Comparison of ENCODE assay signal across 8 cellular contexts in genomic region chr1:155206891-155207577, GRCh38. TPM values are rescaled to one million over a fixed set of nuclear protein-coding genes. Genes with fewer than 3 reads are reported as not detected.
DNase-seq lines count a peak whose midpoint lies in the region; ATAC-seq and TF ChIP-seq lines count a peak whose summit lies in the region.

No MANE protein-coding gene starts in this region.

- TF ChIP-seq CTCF in WERI-Rb-1 (IDR thresholded peaks at IDR 0.05; ENCODE audit: low read depth, low read length) (peak; percentile 100), mammary epithelial cell (conservative IDR thresholded peaks at IDR 0.05 in 1 of 2, IDR thresholded peaks at IDR 0.05 in 1 of 2; ENCODE audit: extremely low read depth in 1 of 2, insufficient read depth in 1 of 2, low read depth in 1 of 2, low read length in 2 of 2) (peak; percentile 96 to 97)

- peaks cover 27% of the 10 kb centered on the region for H3K4me1 ChIP-seq in mammary epithelial cell (ENCODE audit: insufficient read depth, low read length)

- peak; percentile 88 for DNase-seq in ACHN
- peak; percentile 43 for DNase-seq in GOT3 (lab: John Stamatoyannopoulos, UW)
- DNase-seq in NCI-H2227 (lab: John Stamatoyannopoulos, UW; ENCODE audit: unreplicated experiment), result peak; percentile 90
- peak; percentile 99 for DNase-seq in WERI-Rb-1
- DNase-seq in mammary epithelial cell, result peak; percentile 74
- DNase-seq in inferior parietal cortex (ENCODE audit: extremely low spot score), result peak; percentile 83
- DNase-seq in stimulated activated CD4-positive, alpha-beta T cell treated with anti-CD3 and anti-CD28 coated beads, Interleukin-12 subunit alpha, Interleukin-12 subunit beta, amount 100 ng/mL, for 24 hours (ENCODE audit: low read depth in 2 of 2), result peak; percentile 75 to 91

- H3K27ac ChIP-seq in WERI-Rb-1 (peak overlapping the region; percentile 96), mammary epithelial cell (ENCODE audit: insufficient read depth, low read depth, low read length) (peak overlapping the region; percentile 34)

- in situ Hi-C loops in ACHN (cut with HindIII; ENCODE audit: low pct_ligation_motif_present, low pct_unique_long_range_greater_than_20kb, low sequenced_read_pairs), result no loop called here
- in situ Hi-C loops in mammary epithelial cell (cut with MboI; ENCODE audit: low sequenced_read_pairs in 2 of 2), result no loop called here

- H3K9me3 ChIP-seq in WERI-Rb-1 (ENCODE audit: severe bottlenecking), result no peaks in the 10 kb centered on the region
- H3K9me3 ChIP-seq in mammary epithelial cell (replicated peaks; ENCODE audit: insufficient read depth, low read length), result no peaks in the 10 kb centered on the region

- WGBS in mammary epithelial cell (ENCODE audit: low coverage, missing lambda C conversion rate), result 0% methylated on average over 6 of the region's 11 CpGs

- no peaks in the 10 kb centered on the region for H4K20me1 ChIP-seq in mammary epithelial cell (ENCODE audit: insufficient read depth, low read length)

- dilution Hi-C loops in mammary epithelial cell (cut with HindIII; ENCODE audit: low sequenced_read_pairs), result no loop called here

- H3K4me3 ChIP-seq in WERI-Rb-1 (ENCODE audit: low read depth, low read length) (peak overlapping the region; percentile 97), mammary epithelial cell (replicated peaks in 1 of 3; ENCODE audit: insufficient read depth in 1 of 3, low read depth in 2 of 3, low read length in 3 of 3) (peak overlapping the region in 1 of 3 experiments; percentile 100)

- no TSS peak for BruUV-seq in mammary epithelial cell (replicated peaks; lab: Mats Ljungman, UMichigan)

- H3K27me3 ChIP-seq in WERI-Rb-1 (ENCODE audit: insufficient read depth, low read depth, severe bottlenecking), result no peaks in the 10 kb centered on the region
- no peaks in the 10 kb centered on the region for H3K27me3 ChIP-seq in mammary epithelial cell (ENCODE audit: insufficient read depth, low read length)

- CTCF ChIA-PET in mammary epithelial cell (lab: Charles Lee; ENCODE audit: low non-redundant PET), result interaction anchor here (0.5 to 1.0 kb wide), 9 partner anchors 18 to 830 kb away, joined by 3 to 10 read pairs (median 3); partner anchors contain the start of gene KRTCAP2

- peak overlapping the region; percentile 84 for H2AFZ ChIP-seq in mammary epithelial cell (ENCODE audit: low read depth, low read length)

- peak overlapping the region; percentile 25 for H3K9ac ChIP-seq in mammary epithelial cell (ENCODE audit: insufficient read depth, low read length)

- H3K79me2 ChIP-seq in mammary epithelial cell (ENCODE audit: insufficient read depth, low read length), result peaks cover 11% of the 10 kb centered on the region

- peak overlapping the region; percentile 71 for H3K4me2 ChIP-seq in mammary epithelial cell (ENCODE audit: insufficient read depth, low read depth, low read length)

- H3K36me3 ChIP-seq in WERI-Rb-1, result peaks cover 27% of the 10 kb centered on the region
- no peaks in the 10 kb centered on the region for H3K36me3 ChIP-seq in mammary epithelial cell (ENCODE audit: insufficient read depth, low read length)

- ATAC-seq in GM21390 (IDR thresholded peaks at IDR 0.05; ENCODE audit: unreplicated experiment), result no peak

- intact Hi-C loops in mammary epithelial cell (cut with micrococcal nuclease), result loop anchor here (1.0 to 5.0 kb wide), 6 partner anchors 19 to 386 kb away; partner anchors contain the start of gene FDPS

RNA-seq across cellular contexts. Expression of gene THBS3, which starts 0.7 kb away (rescaled TPM):
- 10 to 100 TPM; 14.8 to 28.0 TPM for total RNA-seq in mammary epithelial cell
- polyA plus RNA-seq in mammary epithelial cell, result 10.8 TPM
- polyA minus RNA-seq in mammary epithelial cell, result 18.1 TPM

RNA-seq across cellular contexts. Expression of gene MTX1, which starts 1.5 kb away (rescaled TPM):
- total RNA-seq in mammary epithelial cell, result 10 to 100 TPM; 34.2 to 49.3 TPM
- 82.0 TPM for polyA plus RNA-seq in mammary epithelial cell
- 31.0 TPM for polyA minus RNA-seq in mammary epithelial cell

RNA-seq across cellular contexts. Expression of gene TRIM46, which starts 33.4 kb away (rescaled TPM):
- total RNA-seq in mammary epithelial cell, result 1 to 10 TPM; 5.0 to 5.2 TPM
- polyA plus RNA-seq in mammary epithelial cell, result 2.0 TPM
- 0.67 TPM for polyA minus RNA-seq in mammary epithelial cell

RNA-seq across cellular contexts. Expression of gene KRTCAP2, which starts 33.9 kb away (rescaled TPM):
- 100 to 1,000 TPM in 1 of 2 donors, 10 to 100 TPM in 1; 62.7 to 177 TPM for total RNA-seq in mammary epithelial cell
- 188 TPM for polyA plus RNA-seq in mammary epithelial cell
- polyA minus RNA-seq in mammary epithelial cell, result 164 TPM

RNA-seq across cellular contexts. Expression of gene ENTREP3, which starts 48.2 kb away (rescaled TPM):
- total RNA-seq in mammary epithelial cell, result 10 to 100 TPM; 10.0 to 66.1 TPM
- polyA plus RNA-seq in mammary epithelial cell, result 18.4 TPM
- 73.9 TPM for polyA minus RNA-seq in mammary epithelial cell

Comparison
In these comparisons a context has a peak if more than half of its experiments do, and no peak if none do; other contexts are left out.
1. DNase-seq: peak in every context shown above with its lines; median percentile 99 in WERI-Rb-1; 90 in NCI-H2227; 88 in ACHN; 83 in inferior parietal cortex; 83 in stimulated activated CD4-positive, alpha-beta T cell treated with anti-CD3 and anti-CD28 coated beads, Interleukin-12 subunit alpha, Interleukin-12 subunit beta, amount 100 ng/mL, for 24 hours; 74 in mammary epithelial cell; 43 in GOT3.